ENCODE assay signal across 1 cellular context in the genomic region with DNA sequence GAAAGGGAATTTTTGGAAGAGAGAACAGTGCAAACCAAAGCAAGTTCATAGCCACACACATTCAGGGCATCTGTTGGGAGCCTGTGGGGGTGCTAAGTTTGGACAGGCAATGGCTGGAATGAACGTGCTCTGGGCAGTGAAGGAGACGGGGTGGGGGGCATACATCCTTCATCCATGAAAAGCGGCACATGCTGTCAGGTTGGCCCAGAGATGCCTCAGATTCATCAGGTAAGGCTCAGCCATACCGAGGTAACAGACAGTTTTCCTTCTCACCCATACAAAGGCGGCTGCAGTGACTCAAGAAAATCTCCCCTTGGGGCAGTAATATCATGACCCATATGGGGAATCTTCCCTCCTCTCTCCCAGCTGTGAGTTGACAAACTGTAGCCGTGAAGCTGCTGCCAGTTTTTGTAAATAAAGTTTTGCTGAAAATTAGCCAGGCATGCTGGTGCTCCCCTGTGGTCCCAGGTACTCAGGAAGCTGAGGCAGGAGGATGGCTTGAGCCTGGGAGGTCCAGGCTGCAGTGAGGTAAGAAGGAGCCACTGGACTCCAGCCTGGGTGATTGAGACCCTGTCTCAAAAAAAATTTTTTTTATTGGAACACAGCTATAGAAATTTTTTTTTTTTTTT.
TF ChIP-seq lines count a peak whose summit lies in the region.

No MANE protein-coding gene starts in this region.

TF ChIP-seq in GM23338, 12 proteins besides CTCF, POLR2A, EP300 and RAD21 (continued from another document):
- TF ChIP-seq, protein P1, sequence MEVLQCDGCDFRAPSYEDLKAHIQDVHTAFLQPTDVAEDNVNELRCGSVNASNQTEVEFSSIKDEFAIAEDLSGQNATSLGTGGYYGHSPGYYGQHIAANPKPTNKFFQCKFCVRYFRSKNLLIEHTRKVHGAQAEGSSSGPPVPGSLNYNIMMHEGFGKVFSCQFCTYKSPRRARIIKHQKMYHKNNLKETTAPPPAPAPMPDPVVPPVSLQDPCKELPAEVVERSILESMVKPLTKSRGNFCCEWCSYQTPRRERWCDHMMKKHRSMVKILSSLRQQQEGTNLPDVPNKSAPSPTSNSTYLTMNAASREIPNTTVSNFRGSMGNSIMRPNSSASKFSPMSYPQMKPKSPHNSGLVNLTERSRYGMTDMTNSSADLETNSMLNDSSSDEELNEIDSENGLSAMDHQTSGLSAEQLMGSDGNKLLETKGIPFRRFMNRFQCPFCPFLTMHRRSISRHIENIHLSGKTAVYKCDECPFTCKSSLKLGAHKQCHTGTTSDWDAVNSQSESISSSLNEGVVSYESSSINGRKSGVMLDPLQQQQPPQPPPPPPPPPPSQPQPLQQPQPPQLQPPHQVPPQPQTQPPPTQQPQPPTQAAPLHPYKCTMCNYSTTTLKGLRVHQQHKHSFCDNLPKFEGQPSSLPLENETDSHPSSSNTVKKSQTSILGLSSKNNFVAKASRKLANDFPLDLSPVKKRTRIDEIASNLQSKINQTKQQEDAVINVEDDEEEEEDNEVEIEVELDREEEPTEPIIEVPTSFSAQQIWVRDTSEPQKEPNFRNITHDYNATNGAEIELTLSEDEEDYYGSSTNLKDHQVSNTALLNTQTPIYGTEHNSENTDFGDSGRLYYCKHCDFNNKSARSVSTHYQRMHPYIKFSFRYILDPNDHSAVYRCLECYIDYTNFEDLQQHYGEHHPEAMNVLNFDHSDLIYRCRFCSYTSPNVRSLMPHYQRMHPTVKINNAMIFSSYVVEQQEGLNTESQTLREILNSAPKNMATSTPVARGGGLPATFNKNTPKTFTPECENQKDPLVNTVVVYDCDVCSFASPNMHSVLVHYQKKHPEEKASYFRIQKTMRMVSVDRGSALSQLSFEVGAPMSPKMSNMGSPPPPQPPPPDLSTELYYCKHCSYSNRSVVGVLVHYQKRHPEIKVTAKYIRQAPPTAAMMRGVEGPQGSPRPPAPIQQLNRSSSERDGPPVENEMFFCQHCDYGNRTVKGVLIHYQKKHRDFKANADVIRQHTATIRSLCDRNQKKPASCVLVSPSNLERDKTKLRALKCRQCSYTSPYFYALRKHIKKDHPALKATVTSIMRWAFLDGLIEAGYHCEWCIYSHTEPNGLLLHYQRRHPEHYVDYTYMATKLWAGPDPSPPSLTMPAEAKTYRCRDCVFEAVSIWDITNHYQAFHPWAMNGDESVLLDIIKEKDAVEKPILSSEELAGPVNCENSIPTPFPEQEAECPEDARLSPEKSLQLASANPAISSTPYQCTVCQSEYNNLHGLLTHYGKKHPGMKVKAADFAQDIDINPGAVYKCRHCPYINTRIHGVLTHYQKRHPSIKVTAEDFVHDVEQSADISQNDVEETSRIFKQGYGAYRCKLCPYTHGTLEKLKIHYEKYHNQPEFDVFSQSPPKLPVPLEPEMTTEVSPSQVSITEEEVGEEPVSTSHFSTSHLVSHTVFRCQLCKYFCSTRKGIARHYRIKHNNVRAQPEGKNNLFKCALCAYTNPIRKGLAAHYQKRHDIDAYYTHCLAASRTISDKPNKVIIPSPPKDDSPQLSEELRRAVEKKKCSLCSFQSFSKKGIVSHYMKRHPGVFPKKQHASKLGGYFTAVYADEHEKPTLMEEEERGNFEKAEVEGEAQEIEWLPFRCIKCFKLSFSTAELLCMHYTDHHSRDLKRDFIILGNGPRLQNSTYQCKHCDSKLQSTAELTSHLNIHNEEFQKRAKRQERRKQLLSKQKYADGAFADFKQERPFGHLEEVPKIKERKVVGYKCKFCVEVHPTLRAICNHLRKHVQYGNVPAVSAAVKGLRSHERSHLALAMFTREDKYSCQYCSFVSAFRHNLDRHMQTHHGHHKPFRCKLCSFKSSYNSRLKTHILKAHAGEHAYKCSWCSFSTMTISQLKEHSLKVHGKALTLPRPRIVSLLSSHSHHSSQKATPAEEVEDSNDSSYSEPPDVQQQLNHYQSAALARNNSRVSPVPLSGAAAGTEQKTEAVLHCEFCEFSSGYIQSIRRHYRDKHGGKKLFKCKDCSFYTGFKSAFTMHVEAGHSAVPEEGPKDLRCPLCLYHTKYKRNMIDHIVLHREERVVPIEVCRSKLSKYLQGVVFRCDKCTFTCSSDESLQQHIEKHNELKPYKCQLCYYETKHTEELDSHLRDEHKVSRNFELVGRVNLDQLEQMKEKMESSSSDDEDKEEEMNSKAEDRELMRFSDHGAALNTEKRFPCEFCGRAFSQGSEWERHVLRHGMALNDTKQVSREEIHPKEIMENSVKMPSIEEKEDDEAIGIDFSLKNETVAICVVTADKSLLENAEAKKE (CRISPR knock-in tag; IDR thresholded peaks at IDR 0.05): no peak
- TF ChIP-seq CREB1 (CRISPR knock-in tag; IDR thresholded peaks at IDR 0.05; ENCODE audit: low read depth) (no peak), STAT1 (IDR thresholded peaks at IDR 0.05; ENCODE audit: unreplicated experiment) (no peak), ZNF331 (CRISPR knock-in tag; IDR thresholded peaks at IDR 0.05; ENCODE audit: low read depth) (no peak)
- TF ChIP-seq, protein P2, sequence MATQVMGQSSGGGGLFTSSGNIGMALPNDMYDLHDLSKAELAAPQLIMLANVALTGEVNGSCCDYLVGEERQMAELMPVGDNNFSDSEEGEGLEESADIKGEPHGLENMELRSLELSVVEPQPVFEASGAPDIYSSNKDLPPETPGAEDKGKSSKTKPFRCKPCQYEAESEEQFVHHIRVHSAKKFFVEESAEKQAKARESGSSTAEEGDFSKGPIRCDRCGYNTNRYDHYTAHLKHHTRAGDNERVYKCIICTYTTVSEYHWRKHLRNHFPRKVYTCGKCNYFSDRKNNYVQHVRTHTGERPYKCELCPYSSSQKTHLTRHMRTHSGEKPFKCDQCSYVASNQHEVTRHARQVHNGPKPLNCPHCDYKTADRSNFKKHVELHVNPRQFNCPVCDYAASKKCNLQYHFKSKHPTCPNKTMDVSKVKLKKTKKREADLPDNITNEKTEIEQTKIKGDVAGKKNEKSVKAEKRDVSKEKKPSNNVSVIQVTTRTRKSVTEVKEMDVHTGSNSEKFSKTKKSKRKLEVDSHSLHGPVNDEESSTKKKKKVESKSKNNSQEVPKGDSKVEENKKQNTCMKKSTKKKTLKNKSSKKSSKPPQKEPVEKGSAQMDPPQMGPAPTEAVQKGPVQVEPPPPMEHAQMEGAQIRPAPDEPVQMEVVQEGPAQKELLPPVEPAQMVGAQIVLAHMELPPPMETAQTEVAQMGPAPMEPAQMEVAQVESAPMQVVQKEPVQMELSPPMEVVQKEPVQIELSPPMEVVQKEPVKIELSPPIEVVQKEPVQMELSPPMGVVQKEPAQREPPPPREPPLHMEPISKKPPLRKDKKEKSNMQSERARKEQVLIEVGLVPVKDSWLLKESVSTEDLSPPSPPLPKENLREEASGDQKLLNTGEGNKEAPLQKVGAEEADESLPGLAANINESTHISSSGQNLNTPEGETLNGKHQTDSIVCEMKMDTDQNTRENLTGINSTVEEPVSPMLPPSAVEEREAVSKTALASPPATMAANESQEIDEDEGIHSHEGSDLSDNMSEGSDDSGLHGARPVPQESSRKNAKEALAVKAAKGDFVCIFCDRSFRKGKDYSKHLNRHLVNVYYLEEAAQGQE (IDR thresholded peaks at IDR 0.05; ENCODE audit: unreplicated experiment): no peak
TF ChIP-seq in GM23338: peak in this region for 0.
